ENCODE assay signal across 1 cellular context in the genomic region with DNA sequence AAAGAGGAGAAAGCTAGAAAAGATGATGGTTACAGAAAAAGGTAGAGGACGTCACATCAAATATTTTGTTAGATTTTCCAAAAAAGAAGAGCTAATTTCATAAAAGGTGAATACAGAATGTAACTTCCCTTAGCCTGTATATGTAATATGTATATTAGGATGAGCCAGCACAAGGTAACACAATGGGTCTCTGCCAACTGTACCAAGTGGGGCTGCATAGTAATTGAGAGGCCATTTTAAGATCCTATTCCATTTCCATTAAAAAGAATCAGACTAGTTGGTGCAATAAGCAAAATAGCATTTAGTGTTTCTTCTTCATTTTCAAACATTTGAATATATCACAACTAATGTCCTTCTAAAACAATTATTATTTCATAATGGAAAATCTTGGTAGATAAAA.
TF ChIP-seq lines count a peak whose summit lies in the region.

No MANE protein-coding gene starts in this region.

TF ChIP-seq in IMR-90, 13 proteins besides CTCF, POLR2A, EP300 and RAD21 (continued from another document):
- TF ChIP-seq RCOR1 (IDR thresholded peaks at IDR 0.05; ENCODE audit: insufficient replicate concordance, low read length) (no peak), SMC3 (IDR thresholded peaks at IDR 0.05; ENCODE audit: low read depth, low read length) (no peak), MXI1 (IDR thresholded peaks at IDR 0.05; ENCODE audit: borderline replicate concordance, low read depth, low read length) (no peak), MAFK (IDR thresholded peaks at IDR 0.05; ENCODE audit: low read depth, low read length) (no peak), MAZ (IDR thresholded peaks at IDR 0.05; ENCODE audit: borderline replicate concordance, low read depth, low read length) (no peak), FOS (IDR thresholded peaks at IDR 0.05; ENCODE audit: low read depth, low read length) (no peak), CEBPB (IDR thresholded peaks at IDR 0.05; ENCODE audit: low read depth, low read length) (no peak)
